In the genomic region with DNA sequence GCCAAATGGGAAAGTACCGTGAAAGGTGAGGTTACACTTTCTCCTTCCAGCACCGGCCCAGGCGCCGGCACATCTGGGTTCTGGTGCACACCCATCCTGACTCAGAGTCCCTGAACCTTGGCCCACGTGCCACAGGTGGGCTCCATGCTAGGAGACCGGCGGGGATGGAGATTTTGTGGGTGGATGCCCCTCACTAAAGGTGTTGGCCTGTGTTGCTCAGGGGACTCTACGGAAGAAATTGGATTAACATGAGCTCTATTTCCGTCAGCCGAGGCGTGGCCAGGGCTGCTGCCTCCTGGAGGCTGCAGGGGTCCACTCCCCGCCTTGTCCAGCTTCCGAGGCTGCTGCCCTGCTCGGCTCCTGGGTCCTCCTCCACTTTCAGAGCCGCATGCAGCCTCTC, we compare ENCODE assay signal across 13 cellular contexts. TPM values are rescaled to one million over a fixed set of nuclear protein-coding genes. Genes with fewer than 3 reads are reported as not detected.
A peak's percentile ranks its signal among the peaks of the same experiment; 100 is the strongest.
DNase-seq lines count a peak whose midpoint lies in the region; TF ChIP-seq lines count a peak whose summit lies in the region.
"Had no signal": no experiment of that assay in that cellular context is flagged by ENCODE, and none has a peak within 500 bp of the region (broad histone marks: within the 10 kb centered on the region; RNA-seq: fewer than 3 reads in every experiment).

No MANE protein-coding gene starts in this region.

- TF ChIP-seq CTCF in Caco-2 (IDR thresholded peaks at IDR 0.05; ENCODE audit: insufficient read depth in 1 of 2, low read depth in 1 of 2, low read length in 1 of 2, severe bottlenecking in 1 of 2, unreplicated experiment in 1 of 2) (no peak), endodermal cell (conservative IDR thresholded peaks at IDR 0.05) (no peak)

- H3K14ac ChIP-seq in neuronal stem cell (ENCODE audit: low read length): no peak overlapping the region

- no peak overlapping the region for H2AFZ ChIP-seq in neuronal stem cell (ENCODE audit: low read length)

- H3K27ac ChIP-seq in endodermal cell (ENCODE audit: low read depth, low read length) (no peak overlapping the region), neuronal stem cell (replicated peaks; ENCODE audit: low read length) (no peak overlapping the region)
- H3K27ac ChIP-seq: C4-2B had no signal

- no peak overlapping the region for H3K4me2 ChIP-seq in neuronal stem cell (ENCODE audit: insufficient read depth, low read length, poor library complexity, severe bottlenecking)

- H3K18ac ChIP-seq in neuronal stem cell (ENCODE audit: low read length): peak overlapping the region; percentile 44

- peak overlapping the region; percentile 78 for H3K27ac Mint-ChIP-seq in Caco-2 (ENCODE audit: unreplicated experiment)
- peak overlapping the region; percentile 64 for H3K27ac Mint-ChIP-seq in endodermal cell
- H3K27ac Mint-ChIP-seq: CD8-positive, alpha-beta T cell had no signal

- H3K9me3 Mint-ChIP-seq in Caco-2 (ENCODE audit: unreplicated experiment) (no peaks in the 10 kb centered on the region), endodermal cell (no peaks in the 10 kb centered on the region)
- H3K9me3 Mint-ChIP-seq: CD8-positive, alpha-beta T cell had no signal

- H3K4me1 Mint-ChIP-seq in Caco-2 (ENCODE audit: low read depth, unreplicated experiment) (peaks cover 13% of the 10 kb centered on the region), endodermal cell (no peaks in the 10 kb centered on the region)

- H2BK15ac ChIP-seq in neuronal stem cell (ENCODE audit: low read length): no peak overlapping the region

- no peak overlapping the region for H3K23ac ChIP-seq in neuronal stem cell (ENCODE audit: low read depth, low read length, poor library complexity)

- intact Hi-C loops in Caco-2 (cut with micrococcal nuclease; ENCODE audit: unreplicated experiment): no loop called here

- H3K4me3 Mint-ChIP-seq in Caco-2 (ENCODE audit: unreplicated experiment) (no peak overlapping the region), endodermal cell (no peak overlapping the region)
- H3K4me3 Mint-ChIP-seq: CD8-positive, alpha-beta T cell had no signal

- H4K8ac ChIP-seq in neuronal stem cell (ENCODE audit: low read depth, low read length): no peak overlapping the region

- H3K27me3 ChIP-seq in Caco-2 (replicated peaks; ENCODE audit: control insufficient read depth, insufficient read depth, low read length) (no peaks in the 10 kb centered on the region), H7 (ENCODE audit: control insufficient read depth, insufficient read depth, low read length) (no peaks in the 10 kb centered on the region), endodermal cell (ENCODE audit: control insufficient read depth, insufficient read depth, low read length, poor library complexity, severe bottlenecking) (no peaks in the 10 kb centered on the region), neuronal stem cell (ENCODE audit: control insufficient read depth in 3 of 3, insufficient read depth in 3 of 3, low read depth in 1 of 3, low read length in 3 of 3) (no peaks in the 10 kb centered on the region)
- H3K27me3 ChIP-seq: BE2C had no signal

- H3K4me1 ChIP-seq in Caco-2 (peaks cover 22% of the 10 kb centered on the region), endodermal cell (ENCODE audit: control insufficient read depth, insufficient read depth, low read length) (no peaks in the 10 kb centered on the region), neuronal stem cell (ENCODE audit: control insufficient read depth in 2 of 2, insufficient read depth in 1 of 2, low read depth in 1 of 2, low read length in 2 of 2) (peaks cover 9% of the 10 kb centered on the region in 2 donors)

- no peak overlapping the region for H2BK12ac ChIP-seq in neuronal stem cell (ENCODE audit: low read length)

- H3K9ac ChIP-seq in endodermal cell (ENCODE audit: extremely low read depth, low read length, poor library complexity, severe bottlenecking): no peak overlapping the region
- no peak overlapping the region for H3K9ac ChIP-seq in neuronal stem cell (ENCODE audit: low read depth, low read length, poor library complexity)

- no TSS peak for BruUV-seq in Caco-2 (replicated peaks; lab: Mats Ljungman, UMichigan)

- H3K4me3 ChIP-seq in Caco-2 (ENCODE audit: low read depth, low read length) (no peak overlapping the region), H7 (ENCODE audit: insufficient read depth, low read depth, low read length) (no peak overlapping the region), endodermal cell (ENCODE audit: low read length) (no peak overlapping the region), neuronal stem cell (ENCODE audit: low read length in 2 of 2) (no peak overlapping the region)

- no peak overlapping the region for H4K91ac ChIP-seq in neuronal stem cell (ENCODE audit: low read depth, low read length, poor library complexity)

- POLR2A ChIA-PET in Caco-2 (lab: Charles Lee): no interaction called here

- H2BK5ac ChIP-seq in neuronal stem cell (ENCODE audit: low read length): no peak overlapping the region

- H3K9me3 ChIP-seq in Caco-2 (no peaks in the 10 kb centered on the region), endodermal cell (ENCODE audit: control insufficient read depth, low read length) (no peaks in the 10 kb centered on the region), neuronal stem cell (replicated peaks in 1 of 2; ENCODE audit: control insufficient read depth in 2 of 2, insufficient read depth in 1 of 2, low read depth in 1 of 2, low read length in 2 of 2) (no peaks in the 10 kb centered on the region)
- H3K9me3 ChIP-seq: BE2C had no signal

- H3K27me3 Mint-ChIP-seq in Caco-2 (ENCODE audit: insufficient read depth, unreplicated experiment): no peaks in the 10 kb centered on the region
- no peaks in the 10 kb centered on the region for H3K27me3 Mint-ChIP-seq in endodermal cell (ENCODE audit: insufficient read depth)

- DNase-seq in Caco-2: no peak
- DNase-seq in H7: peak; percentile 65
- no peak for DNase-seq in endodermal cell
- no peak for DNase-seq in neuronal stem cell (ENCODE audit: low spot score)
- no peak for DNase-seq in COLO829 (ENCODE audit: low spot score)
- DNase-seq in NCI-H2029 (lab: John Stamatoyannopoulos, UW): no peak
- no peak for DNase-seq in hippocampal formation (lab: John Stamatoyannopoulos, UW)
- DNase-seq: BE2C; CD8-positive, alpha-beta T cell; DMS53; GF-D8; IMR-90 had no signal

- peak overlapping the region; percentile 2 for H2AK5ac ChIP-seq in neuronal stem cell (ENCODE audit: low read depth, low read length)

- H3K79me1 ChIP-seq in neuronal stem cell (ENCODE audit: low read depth, low read length): peaks cover 5% of the 10 kb centered on the region

- WGBS in endodermal cell (ENCODE audit: insufficient coverage in 1 of 2, insufficient read length in 1 of 2), 2 experiments: 93 to 95% methylated on average over 14 to 15 of the region's 15 CpGs
- WGBS in neuronal stem cell (ENCODE audit: extremely low coverage in 2 of 2, insufficient read length in 2 of 2, insufficient replicate concordance in 1 of 2), 2 donors: no CpG with 5 or more reads among the region's 15 CpGs

- H2BK120ac ChIP-seq in neuronal stem cell (ENCODE audit: low read depth, low read length): no peak overlapping the region

- peaks cover 43% of the 10 kb centered on the region for H3K36me3 Mint-ChIP-seq in Caco-2 (ENCODE audit: insufficient read depth, unreplicated experiment)
- H3K36me3 Mint-ChIP-seq in endodermal cell (ENCODE audit: low read depth): peaks cover 16% of the 10 kb centered on the region

- CTCF ChIA-PET in Caco-2 (lab: Charles Lee): no interaction called here

- H3K4ac ChIP-seq in neuronal stem cell (ENCODE audit: low read length): no peak overlapping the region

- H3K36me3 ChIP-seq in Caco-2 (ENCODE audit: control insufficient read depth, insufficient read depth, low read length) (peaks cover 2% of the 10 kb centered on the region), H7 (replicated peaks; ENCODE audit: control insufficient read depth, insufficient read depth, low read length) (peaks cover 3% of the 10 kb centered on the region), endodermal cell (ENCODE audit: control insufficient read depth, insufficient read depth, low read length) (peaks cover 3% of the 10 kb centered on the region), neuronal stem cell (replicated peaks in 1 of 2; ENCODE audit: control insufficient read depth in 2 of 2, insufficient read depth in 2 of 2, low read length in 2 of 2) (peaks cover 0 to 11% of the 10 kb centered on the region in 2 donors)
- H3K36me3 ChIP-seq: BE2C had no signal

RNA-seq across cellular contexts. Expression of gene FBXO31, which starts 30.8 kb away (rescaled TPM):
- total RNA-seq in Caco-2 (2022) (50.9 and 55.6 TPM in 2 replicates), endodermal cell (10 to 100 TPM; 18.6 to 22.1 TPM)
- total RNA-seq in H7 (2014; rRNA removed; shearing (Covaris generic)): 24.4 and 27.6 TPM in 2 replicates
- 13.4 TPM for polyA plus RNA-seq in endodermal cell (2013, experiment 1 of 2)
- polyA plus RNA-seq in endodermal cell (2013, experiment 2 of 2): 9.5 TPM
- polyA plus RNA-seq in neuronal stem cell (2013, experiment 1 of 2): 9.0 TPM
- 8.4 TPM for polyA plus RNA-seq in neuronal stem cell (2013, experiment 2 of 2)

RNA-seq across cellular contexts. Expression of gene C16orf95, which starts 35.6 kb away (rescaled TPM):
- total RNA-seq in Caco-2 (2022): 4.4 and 6.9 TPM in 2 replicates
- 4.4 and 5.1 TPM in 2 replicates for total RNA-seq in H7 (2014; rRNA removed; shearing (Covaris generic))
- 1 to 10 TPM; 6.4 to 7.8 TPM for total RNA-seq in endodermal cell
- 5.7 TPM for polyA plus RNA-seq in endodermal cell (2013, experiment 1 of 2)
- 6.0 TPM for polyA plus RNA-seq in endodermal cell (2013, experiment 2 of 2)
- 4.5 TPM for polyA plus RNA-seq in neuronal stem cell (2013, experiment 1 of 2)
- polyA plus RNA-seq in neuronal stem cell (2013, experiment 2 of 2): 4.9 TPM

RNA-seq across cellular contexts. Expression of gene MAP1LC3B, which starts 39.3 kb away (rescaled TPM):
- 64.7 and 72.3 TPM in 2 replicates for total RNA-seq in Caco-2 (2022)
- total RNA-seq in H7 (2014; rRNA removed; shearing (Covaris generic)): 15.8 and 20.1 TPM in 2 replicates
- total RNA-seq in endodermal cell: 10 to 100 TPM; 56.4 to 62.4 TPM
- polyA plus RNA-seq in endodermal cell (2013, experiment 1 of 2): 67.5 TPM
- 73.4 TPM for polyA plus RNA-seq in endodermal cell (2013, experiment 2 of 2)
- 41.5 TPM for polyA plus RNA-seq in neuronal stem cell (2013, experiment 1 of 2)
- polyA plus RNA-seq in neuronal stem cell (2013, experiment 2 of 2): 41.0 TPM
